ENCODE assay signal across 20 cellular contexts in genomic region chr9:37540634-37541033, GRCh38. TPM values are rescaled to one million over a fixed set of nuclear protein-coding genes. Genes with fewer than 3 reads are reported as not detected.
DNase-seq lines count a peak whose midpoint lies in the region; ATAC-seq, FAIRE-seq and TF ChIP-seq lines count a peak whose summit lies in the region.
"Had no signal": no experiment of that assay in that cellular context is flagged by ENCODE, and none has a peak within 500 bp of the region (broad histone marks: within the 10 kb centered on the region; RNA-seq: fewer than 3 reads in every experiment).

No MANE protein-coding gene starts in this region.

- TF ChIP-seq CTCF in LNCAP (IDR thresholded peaks at IDR 0.05) (peak; percentile 27; the same call in 1 of the 2 replicates), VCaP (conservative IDR thresholded peaks at IDR 0.05) (peak; percentile 46), kidney (IDR thresholded peaks at IDR 0.05; ENCODE audit: borderline replicate concordance, extremely low read depth, insufficient read depth) (no peak), spleen (IDR thresholded peaks at IDR 0.05 in 8 of 11, conservative IDR thresholded peaks at IDR 0.05 in 3 of 11) (no peak)

- H3K9ac ChIP-seq in kidney (ENCODE audit: low read length in 2 of 2): no peak overlapping the region
- H3K9ac ChIP-seq: parathyroid adenoma had no signal

- H3K4me3 ChIP-seq in kidney (ENCODE audit: low read length in 2 of 2) (no peak overlapping the region), spleen (no peak overlapping the region)
- H3K4me3 ChIP-seq: smooth muscle cell, testis had no signal

- H3K36me3 ChIP-seq in kidney (ENCODE audit: control insufficient read depth in 1 of 2, insufficient read depth in 2 of 2, low read length in 2 of 2) (peaks cover 0 to 15% of the 10 kb centered on the region in 2 donors), spleen (peaks cover 3 to 62% (median 20%) of the 10 kb centered on the region in 6 donors)

- DNase-seq in kidney: peak; percentile 82
- DNase-seq in spleen: no peak
- no peak for DNase-seq in NCI-H1048 (lab: John Stamatoyannopoulos, UW)
- no peak for DNase-seq in germinal center (ENCODE audit: low spot score)
- DNase-seq in dedifferentiated amniotic fluid mesenchymal stem cell (ENCODE audit: extremely low spot score): no peak
- DNase-seq: activated CD4-positive, alpha-beta T cell treated with anti-CD3 and anti-CD28 coated beads, Interleukin-2, amount 10 ng/mL, durations not matched to agents 24 days and 14 days; activated naive CD4-positive, alpha-beta T cell; BE2C; Calu3; endodermal cell; naive B cell; NCI-H146; NCI-H226; RPMI8226; testis had no signal

- H3K4me1 ChIP-seq in kidney (ENCODE audit: control insufficient read depth in 1 of 2, insufficient read depth in 1 of 2, low read depth in 1 of 2, low read length in 2 of 2): peaks cover 0 to 3% of the 10 kb centered on the region in 2 donors
- peaks cover 0 to 26% (median 0%) of the 10 kb centered on the region in 6 donors for H3K4me1 ChIP-seq in spleen
- H3K4me1 ChIP-seq: BE2C, parathyroid adenoma, testis had no signal

- 68 to 86% (median 84%) methylated on average over 3 of the region's 3 CpGs for WGBS in spleen, 5 donors

- intact Hi-C loops in kidney (cut with DNase I) (no loop called here), spleen (cut with DNase I; ENCODE audit: low total_unique reads) (no loop called here)

- H3K27me3 ChIP-seq in spleen (replicated peaks in 1 of 7): no peaks in the 10 kb centered on the region
- H3K27me3 ChIP-seq: BE2C, testis had no signal

- no peak for ATAC-seq in HG02870 (IDR thresholded peaks at IDR 0.05; ENCODE audit: unreplicated experiment)

- no peak for FAIRE-seq in kidney (lab: Jason Lieb, UNC)

- H3K27ac ChIP-seq in VCaP: peak overlapping the region; percentile 95
- H3K27ac ChIP-seq in kidney (ENCODE audit: low read depth in 2 of 2, low read length in 2 of 2): no peak overlapping the region
- H3K27ac ChIP-seq in spleen: peak overlapping the region in 7 of 8 donors; percentile 11 to 63 (median 43)
- H3K27ac ChIP-seq: parathyroid adenoma, testis had no signal

- no peak for TF ChIP-seq POLR2A in spleen (IDR thresholded peaks at IDR 0.05)

- H3K9me3 ChIP-seq in kidney (ENCODE audit: control insufficient read depth in 1 of 2, low read length in 2 of 2) (no peaks in the 10 kb centered on the region), spleen (no peaks in the 10 kb centered on the region)
- H3K9me3 ChIP-seq: BE2C, testis had no signal

RNA-seq across cellular contexts. Expression of gene FBXO10, which starts 35.5 kb away (rescaled TPM):
- total RNA-seq in kidney: 6.7 TPM
- polyA plus RNA-seq in kidney (ENCODE audit: insufficient read depth, low read depth, low replicate concordance): 6.2 TPM
- total RNA-seq in spleen: 10 to 100 TPM; 15.6 to 36.9 (median 20.2) TPM
- 1 to 10 TPM; 3.2 to 8.3 (median 3.9) TPM for polyA plus RNA-seq in spleen

RNA-seq across cellular contexts. Expression of gene TOMM5, which starts 51.8 kb away (rescaled TPM):
- total RNA-seq in kidney (59.5 TPM), spleen (100 to 1,000 TPM in 1 of 7 donors, 10 to 100 TPM in 6; 54.1 to 108 (median 65.5) TPM)
- polyA plus RNA-seq in kidney (ENCODE audit: insufficient read depth, low read depth, low replicate concordance) (197 TPM), spleen (100 to 1,000 TPM; 106 to 155 (median 137) TPM)

RNA-seq across cellular contexts. Expression of gene POLR1E, which starts 54.9 kb away (rescaled TPM):
- total RNA-seq in kidney (17.2 TPM), spleen (10 to 100 TPM; 14.4 to 21.0 (median 18.5) TPM)
- polyA plus RNA-seq in kidney (ENCODE audit: insufficient read depth, low read depth, low replicate concordance) (8.2 TPM), spleen (10 to 100 TPM; 14.6 to 18.0 (median 15.4) TPM)

Comparison
In these comparisons a context has a peak if more than half of its experiments do, and no peak if none do; other contexts are left out.
1. CTCF ChIP-seq: peak in LNCAP (single experiment) and VCaP (single experiment); none in kidney (single experiment) and spleen (0 of 11).
2. H3K27ac ChIP-seq: peak in VCaP (single experiment) and spleen (7 of 8); none in kidney (0 of 2).